15 cellular contexts compared by ENCODE assay signal in the genomic region with DNA sequence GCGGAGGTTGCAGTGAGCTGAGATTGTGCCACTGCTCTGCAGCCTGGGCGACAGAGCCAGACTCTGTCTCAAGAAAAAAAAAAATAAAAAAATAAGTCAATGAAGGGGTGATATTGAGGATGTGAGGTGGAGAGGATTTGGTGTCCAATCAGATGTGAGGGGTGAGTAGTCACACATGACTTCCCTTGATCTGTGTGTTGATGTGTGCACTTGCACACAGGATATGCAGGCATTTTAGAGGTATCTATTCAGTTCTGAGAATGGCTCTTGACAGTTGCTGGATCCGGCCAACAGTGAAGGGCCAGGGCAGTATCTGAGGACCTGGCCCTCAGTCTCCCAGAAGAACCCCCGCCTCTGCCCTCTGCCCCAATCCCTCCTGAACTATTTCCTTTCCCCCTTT. TPM values are rescaled to one million over a fixed set of nuclear protein-coding genes. Genes with fewer than 3 reads are reported as not detected.
A peak's percentile ranks its signal among the peaks of the same experiment; 100 is the strongest.
DNase-seq lines count a peak whose midpoint lies in the region; ATAC-seq and TF ChIP-seq lines count a peak whose summit lies in the region.
"Had no signal": no experiment of that assay in that cellular context is flagged by ENCODE, and none has a peak within 500 bp of the region (broad histone marks: within the 10 kb centered on the region; RNA-seq: fewer than 3 reads in every experiment).

No MANE protein-coding gene starts in this region.

- peak overlapping the region; percentile 99 for H2AFZ ChIP-seq in hepatocyte

- H3K9me3 ChIP-seq in T-helper 17 cell (ENCODE audit: control insufficient read depth, low read length, poor library complexity, severe bottlenecking) = no peaks in the 10 kb centered on the region
- H3K9me3 ChIP-seq in hepatocyte (ENCODE audit: low read depth) = no peaks in the 10 kb centered on the region
- no peaks in the 10 kb centered on the region for H3K9me3 ChIP-seq in subcutaneous abdominal adipose tissue (ENCODE audit: control insufficient read depth in 5 of 5, low read length in 5 of 5)
- H3K9me3 ChIP-seq: heart left ventricle had no signal

- no peak for TF ChIP-seq CTCF in hepatocyte (IDR thresholded peaks at IDR 0.05; ENCODE audit: poor library complexity)

- H3K36me3 ChIP-seq in hepatocyte (replicated peaks; ENCODE audit: insufficient read depth, low read depth) (no peaks in the 10 kb centered on the region), subcutaneous abdominal adipose tissue (ENCODE audit: control insufficient read depth in 5 of 5, insufficient read depth in 5 of 5, low read length in 5 of 5) (no peaks in the 10 kb centered on the region)
- H3K36me3 ChIP-seq: heart left ventricle had no signal

- H3K9me3 Mint-ChIP-seq in activated CD4-positive, alpha-beta T cell treated with anti-CD3 and anti-CD28 coated beads, Interleukin-2, amount 10 ng/mL, durations not matched to agents 7 days and 5 days = no peaks in the 10 kb centered on the region

- no peaks in the 10 kb centered on the region for H3K9me2 ChIP-seq in hepatocyte (replicated peaks; ENCODE audit: insufficient read depth)

- peak overlapping the region; percentile 71 for H3K4me3 Mint-ChIP-seq in activated CD4-positive, alpha-beta T cell treated with anti-CD3 and anti-CD28 coated beads, Interleukin-2, amount 10 ng/mL, durations not matched to agents 7 days and 5 days
- peak overlapping the region; percentile 84 for H3K4me3 Mint-ChIP-seq in T-helper 17 cell

- H3K4me1 Mint-ChIP-seq in activated CD4-positive, alpha-beta T cell treated with anti-CD3 and anti-CD28 coated beads, Interleukin-2, amount 10 ng/mL, durations not matched to agents 7 days and 5 days = peaks cover 21% of the 10 kb centered on the region
- H3K4me1 Mint-ChIP-seq in T-helper 17 cell = peaks cover 27% of the 10 kb centered on the region

- H3K27ac ChIP-seq in hepatocyte (no peak overlapping the region), subcutaneous abdominal adipose tissue (ENCODE audit: low read depth, low read length) (no peak overlapping the region)

- H3K27me3 ChIP-seq in hepatocyte (no peaks in the 10 kb centered on the region), subcutaneous abdominal adipose tissue (ENCODE audit: control insufficient read depth in 5 of 5, insufficient read depth in 4 of 5, low read length in 5 of 5) (peaks cover 0 to 3% (median 0%) of the 10 kb centered on the region in 5 donors)

- POLR2A ChIA-PET in activated CD4-positive, alpha-beta T cell treated with anti-CD3 and anti-CD28 coated beads, Interleukin-2, amount 10 ng/mL, durations not matched to agents 7 days and 5 days (lab: Charles Lee) = no interaction called here

- DNase-seq in activated CD4-positive, alpha-beta T cell treated with anti-CD3 and anti-CD28 coated beads, Interleukin-2, amount 10 ng/mL, durations not matched to agents 7 days and 5 days = peak; percentile 23
- DNase-seq in activated CD4-positive, alpha-beta T cell treated with anti-CD3 and anti-CD28 coated beads for 4 hours = no peak
- DNase-seq in T-helper 17 cell (no peak), hepatocyte (ENCODE audit: low spot score) (no peak), left lobe of liver (ENCODE audit: low spot score) (no peak), occipital lobe (lab: John Stamatoyannopoulos, UW) (no peak)
- DNase-seq: NCI-H1436; NK-92 treated with Interleukin-12 subunit alpha and Interleukin-12 subunit beta, amount 100 ng/mL, for 24 hours; stimulated activated CD8-positive, alpha-beta memory T cell treated with anti-CD3 and anti-CD28 coated beads, Interleukin-4, amount 100 ng/mL, for 48 hours had no signal

- no peak overlapping the region for H3K9ac ChIP-seq in subcutaneous abdominal adipose tissue (ENCODE audit: low read length in 5 of 5)

- no peaks in the 10 kb centered on the region for H4K20me1 ChIP-seq in hepatocyte (ENCODE audit: insufficient read depth, poor library complexity, severe bottlenecking)

- peak overlapping the region; percentile 99 for H3K4me2 ChIP-seq in hepatocyte

- H3K36me3 Mint-ChIP-seq in activated CD4-positive, alpha-beta T cell treated with anti-CD3 and anti-CD28 coated beads, Interleukin-2, amount 10 ng/mL, durations not matched to agents 7 days and 5 days (ENCODE audit: low read depth) = no peaks in the 10 kb centered on the region
- no peaks in the 10 kb centered on the region for H3K36me3 Mint-ChIP-seq in T-helper 17 cell (ENCODE audit: low read depth)

- WGBS in hepatocyte (ENCODE audit: low lambda C conversion rate, missing lambda C conversion rate) = 95% methylated on average over 4 of the region's 4 CpGs

- H3K79me2 ChIP-seq in hepatocyte = no peaks in the 10 kb centered on the region

- H3K4me1 ChIP-seq in hepatocyte (ENCODE audit: insufficient read depth) (peaks cover 5% of the 10 kb centered on the region), subcutaneous abdominal adipose tissue (ENCODE audit: control insufficient read depth in 5 of 5, insufficient read depth in 5 of 5, low read length in 5 of 5) (peaks cover 3 to 27% (median 19%) of the 10 kb centered on the region in 5 donors)

- CTCF ChIA-PET in activated CD4-positive, alpha-beta T cell treated with anti-CD3 and anti-CD28 coated beads, Interleukin-2, amount 10 ng/mL, durations not matched to agents 7 days and 5 days (lab: Charles Lee) = interaction anchor here (1.1 to 6.7 kb wide), 10 partner anchors 8 to 82 kb away, joined by 3 to 48 read pairs (median 10); partner anchors contain the start of genes AAAS, PFDN5 and SP7

- peaks cover 11% of the 10 kb centered on the region for H3K27me3 Mint-ChIP-seq in activated CD4-positive, alpha-beta T cell treated with anti-CD3 and anti-CD28 coated beads, Interleukin-2, amount 10 ng/mL, durations not matched to agents 7 days and 5 days
- H3K27me3 Mint-ChIP-seq in T-helper 17 cell = peaks cover 14% of the 10 kb centered on the region

- H3K27ac Mint-ChIP-seq in activated CD4-positive, alpha-beta T cell treated with anti-CD3 and anti-CD28 coated beads, Interleukin-2, amount 10 ng/mL, durations not matched to agents 7 days and 5 days = peak overlapping the region; percentile 87
- H3K27ac Mint-ChIP-seq in T-helper 17 cell = peak overlapping the region; percentile 78

- H3K4me3 ChIP-seq in hepatocyte (no peak overlapping the region), subcutaneous abdominal adipose tissue (ENCODE audit: low read depth in 1 of 5, low read length in 5 of 5) (peak overlapping the region in 3 of 5 donors; percentile 63 to 83 (median 77))

- ATAC-seq in T-helper 17 cell (peak; percentile 34), left lobe of liver (no peak), HG03460 (IDR thresholded peaks at IDR 0.05; ENCODE audit: unreplicated experiment) (no peak)

RNA-seq across cellular contexts. Expression of gene SP7, which starts 7.8 kb away (rescaled TPM):
- not detected for total RNA-seq in activated CD4-positive, alpha-beta T cell treated with anti-CD3 and anti-CD28 coated beads, Interleukin-2, amount 10 ng/mL, durations not matched to agents 7 days and 5 days
- not detected for total RNA-seq in T-helper 17 cell
- total RNA-seq in hepatocyte = 0.20 TPM in 1 of 2 replicates, not detected in the other
- 0.60 TPM in 1 of 2 replicates, not detected in the other for polyA plus RNA-seq in hepatocyte
- not detected for total RNA-seq in left lobe of liver
- not detected for total RNA-seq in occipital lobe
- total RNA-seq: dermis microvascular lymphatic vessel endothelial cell; heart left ventricle; mesenteric fat pad; T-helper 1 cell treated with Interleukin-12 subunit alpha and Interleukin-12 subunit beta and Interleukin-4 antibody, amounts not matched to agents 30 ng/mL and 1 ng/mL, for 36 hours had no signal
- polyA plus RNA-seq: heart left ventricle had no signal

RNA-seq across cellular contexts. Expression of gene AAAS, which starts 22.6 kb away (rescaled TPM):
- total RNA-seq in activated CD4-positive, alpha-beta T cell treated with anti-CD3 and anti-CD28 coated beads, Interleukin-2, amount 10 ng/mL, durations not matched to agents 7 days and 5 days = 10 to 100 TPM; 59.1 to 63.0 TPM
- total RNA-seq in T-helper 17 cell = 10 to 100 TPM; 31.2 to 31.8 TPM
- 57.3 and 60.3 TPM in 2 replicates for total RNA-seq in hepatocyte
- polyA plus RNA-seq in hepatocyte = 70.6 and 79.9 TPM in 2 replicates
- total RNA-seq in left lobe of liver = 28.2 TPM
- 28.9 TPM for total RNA-seq in occipital lobe

RNA-seq across cellular contexts. Expression of gene SP1, which starts 36.0 kb away (rescaled TPM):
- total RNA-seq in activated CD4-positive, alpha-beta T cell treated with anti-CD3 and anti-CD28 coated beads, Interleukin-2, amount 10 ng/mL, durations not matched to agents 7 days and 5 days = 10 to 100 TPM; 94.8 to 99.3 TPM
- total RNA-seq in T-helper 17 cell (10 to 100 TPM; 69.6 to 75.1 TPM), hepatocyte (48.0 and 53.3 TPM in 2 replicates), left lobe of liver (24.5 TPM), occipital lobe (14.8 TPM)
- 11.0 and 12.8 TPM in 2 replicates for polyA plus RNA-seq in hepatocyte

RNA-seq across cellular contexts. Expression of gene MYG1, which starts 44.5 kb away (rescaled TPM):
- 10 to 100 TPM; 47.9 to 56.4 TPM for total RNA-seq in activated CD4-positive, alpha-beta T cell treated with anti-CD3 and anti-CD28 coated beads, Interleukin-2, amount 10 ng/mL, durations not matched to agents 7 days and 5 days
- total RNA-seq in T-helper 17 cell (10 to 100 TPM; 30.6 to 32.5 TPM), hepatocyte (25.5 and 35.8 TPM in 2 replicates), left lobe of liver (24.0 TPM), occipital lobe (39.5 TPM)
- 34.6 and 35.9 TPM in 2 replicates for polyA plus RNA-seq in hepatocyte

RNA-seq across cellular contexts. Expression of gene PFDN5, which starts 48.6 kb away (rescaled TPM):
- total RNA-seq in activated CD4-positive, alpha-beta T cell treated with anti-CD3 and anti-CD28 coated beads, Interleukin-2, amount 10 ng/mL, durations not matched to agents 7 days and 5 days = 100 to 1,000 TPM; 305 to 335 TPM
- total RNA-seq in T-helper 17 cell (100 to 1,000 TPM; 566 to 600 TPM), hepatocyte (377 and 379 TPM in 2 replicates), left lobe of liver (114 TPM), occipital lobe (423 TPM)
- polyA plus RNA-seq in hepatocyte = 415 and 441 TPM in 2 replicates
